Comparison of ENCODE assay signal across 14 cellular contexts in the genomic region with DNA sequence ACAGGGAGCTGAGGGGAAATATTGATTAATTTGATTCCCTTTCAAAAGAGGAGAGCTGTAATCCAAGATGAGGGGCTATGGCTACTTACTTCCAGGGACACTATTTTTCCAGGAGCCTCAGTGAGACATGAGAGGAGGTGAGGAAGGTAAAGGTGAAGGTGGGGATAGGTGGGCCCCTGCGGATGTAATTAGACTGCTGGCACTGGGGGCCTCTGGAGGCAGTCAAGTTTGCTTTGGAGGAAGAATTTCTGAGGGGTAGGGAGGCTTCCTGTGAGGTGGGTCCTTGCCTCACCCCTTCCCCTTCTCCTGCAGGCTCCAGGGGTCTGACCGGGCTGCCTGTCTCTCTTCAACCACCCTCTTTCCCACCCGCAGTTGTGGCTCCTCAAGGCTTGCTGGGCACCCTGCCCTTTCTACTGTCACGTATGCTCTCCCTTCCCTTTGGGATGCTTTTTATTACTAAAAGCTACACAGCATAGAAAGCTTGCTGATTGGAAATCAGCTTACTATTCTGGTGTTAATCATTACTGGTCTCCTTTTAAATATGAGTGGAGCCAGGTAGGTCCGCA. TPM values are rescaled to one million over a fixed set of nuclear protein-coding genes. Genes with fewer than 3 reads are reported as not detected.
DNase-seq lines count a peak whose midpoint lies in the region; ATAC-seq and TF ChIP-seq lines count a peak whose summit lies in the region.
"Had no signal": no experiment of that assay in that cellular context is flagged by ENCODE, and none has a peak within 500 bp of the region (broad histone marks: within the 10 kb centered on the region; RNA-seq: fewer than 3 reads in every experiment).

No MANE protein-coding gene starts in this region.

- no peak for ATAC-seq in Right ventricle myocardium inferior
- peak; percentile 34 for ATAC-seq in left lobe of liver
- no peak for ATAC-seq in upper lobe of right lung

- no peak for TF ChIP-seq POLR2A in prostate gland (IDR thresholded peaks at IDR 0.05)

- H3K9me3 ChIP-seq in prostate gland (no peaks in the 10 kb centered on the region), upper lobe of right lung (no peaks in the 10 kb centered on the region)
- H3K9me3 ChIP-seq: neutrophil had no signal

- DNase-seq in cardiac septum (ENCODE audit: low spot score) (peak; percentile 36), Right ventricle myocardium inferior (ENCODE audit: missing footprints) (no peak), left lobe of liver (ENCODE audit: low spot score) (peak; percentile 52), prostate gland (ENCODE audit: low spot score) (no peak), upper lobe of right lung (no peak), globus pallidus (ENCODE audit: low spot score) (no peak), putamen (ENCODE audit: low spot score) (no peak), NCI-H446 (lab: John Stamatoyannopoulos, UW) (no peak)
- DNase-seq: 8988T, KG1, NCI-H1092 treated with DMSO at 0.1 percent for 48 hours, T-helper 1 cell had no signal

- H3K27me3 ChIP-seq in prostate gland (replicated peaks; ENCODE audit: insufficient read depth) (no peaks in the 10 kb centered on the region), upper lobe of right lung (no peaks in the 10 kb centered on the region)
- H3K27me3 ChIP-seq: neutrophil had no signal

- intact Hi-C loops in cardiac septum (cut with DNase I) (no loop called here), Right ventricle myocardium inferior (cut with DNase I) (no loop called here), prostate gland (cut with DNase I) (no loop called here), upper lobe of right lung (cut with DNase I) (no loop called here)

- WGBS in prostate gland, result 55% methylated on average over 5 of the region's 5 CpGs

- H3K4me3 ChIP-seq in prostate gland, result no peak overlapping the region
- no peak overlapping the region for H3K4me3 ChIP-seq in upper lobe of right lung
- H3K4me3 ChIP-seq: lung had no signal

- H3K27ac ChIP-seq in prostate gland (peak overlapping the region; percentile 50 to 52), upper lobe of right lung (peak overlapping the region; percentile 72)
- H3K27ac ChIP-seq: neutrophil had no signal

- H3K4me1 ChIP-seq in prostate gland (replicated peaks), result no peaks in the 10 kb centered on the region
- peaks cover 24% of the 10 kb centered on the region for H3K4me1 ChIP-seq in upper lobe of right lung

- TF ChIP-seq CTCF in prostate gland (IDR thresholded peaks at IDR 0.05) (no peak), upper lobe of right lung (IDR thresholded peaks at IDR 0.05) (no peak)

- H3K36me3 ChIP-seq in prostate gland, result no peaks in the 10 kb centered on the region
- no peaks in the 10 kb centered on the region for H3K36me3 ChIP-seq in upper lobe of right lung
- H3K36me3 ChIP-seq: neutrophil had no signal

RNA-seq across cellular contexts. Expression of gene GASK1A, which starts 22.5 kb away (rescaled TPM):
- total RNA-seq in cardiac septum (0.16 TPM), Right ventricle myocardium inferior (0.92 TPM), left lobe of liver (19.9 TPM), prostate gland (10 to 100 TPM in 1 of 2 donors, 1 to 10 TPM in 1; 4.7 to 17.5 TPM), upper lobe of right lung (3.9 TPM)

Comparison
In these comparisons a context has a peak if more than half of its experiments do, and no peak if none do; other contexts are left out.
1. DNase-seq: peak in cardiac septum (single experiment) and left lobe of liver (single experiment); none in Right ventricle myocardium inferior (single experiment), prostate gland (single experiment), upper lobe of right lung (single experiment), globus pallidus (single experiment), putamen (single experiment) and NCI-H446 (0 of 2).